9 cellular contexts compared by ENCODE assay signal in the genomic region with DNA sequence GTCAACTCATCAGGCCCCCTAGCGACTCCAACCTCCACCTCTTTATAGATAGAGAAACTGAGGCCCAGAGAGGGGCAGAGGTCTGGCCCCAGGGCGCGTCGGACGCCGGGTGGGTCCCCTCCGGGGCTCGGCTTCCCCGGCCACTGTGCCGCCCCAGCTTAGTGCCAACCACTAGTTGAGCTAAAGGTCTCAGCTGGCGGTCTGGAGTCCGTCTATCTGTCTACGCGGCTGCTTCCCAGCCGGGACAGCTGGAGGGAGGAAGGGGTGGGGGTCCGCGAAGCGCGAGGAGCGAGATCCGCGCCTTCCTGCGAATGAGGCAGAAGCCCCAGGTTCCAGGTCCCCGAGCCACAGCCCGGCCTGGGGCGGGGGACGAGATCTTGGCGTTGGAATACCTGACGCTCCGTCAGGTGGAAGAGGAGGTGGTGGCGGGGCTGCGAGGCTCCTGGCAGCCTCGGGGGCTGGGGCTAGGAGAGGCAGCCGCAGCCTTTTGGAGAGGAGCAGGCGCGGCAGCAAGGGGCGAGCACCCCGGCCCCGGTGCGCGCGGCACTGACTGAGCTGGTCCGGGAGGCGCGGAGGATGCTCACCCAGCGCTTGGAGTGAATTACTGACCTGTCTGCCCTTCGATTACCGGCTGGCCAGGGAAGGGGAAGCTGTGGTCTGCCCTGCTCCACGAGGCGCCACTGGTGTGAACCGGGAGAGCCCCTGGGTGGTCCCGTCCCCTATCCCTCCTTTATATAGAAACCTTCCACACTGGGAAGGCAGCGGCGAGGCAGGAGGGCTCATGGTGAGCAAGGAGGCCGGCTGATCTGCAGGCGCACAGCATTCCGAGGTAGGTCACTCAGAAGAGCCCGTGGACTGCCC. TPM values are rescaled to one million over a fixed set of nuclear protein-coding genes. Genes with fewer than 3 reads are reported as not detected.
DNase-seq lines count a peak whose midpoint lies in the region; ATAC-seq, FAIRE-seq and TF ChIP-seq lines count a peak whose summit lies in the region.
"Had no signal": no experiment of that assay in that cellular context is flagged by ENCODE, and none has a peak within 500 bp of the region (broad histone marks: within the 10 kb centered on the region; RNA-seq: fewer than 3 reads in every experiment).

No MANE protein-coding gene starts in this region.

- peaks cover 10% of the 10 kb centered on the region for H3K4me1 Mint-ChIP-seq in chondrocyte (ENCODE audit: low read depth)
- peaks cover 4% of the 10 kb centered on the region for H3K4me1 Mint-ChIP-seq in stimulated activated memory B cell treated with anti-CD40 and anti-IgM and Interleukin-4, amounts not matched to agents 10 μg/mL and 1 μg/mL and 100 μg/mL, for 72 hours

- H3K36me3 ChIP-seq in HAP-1 (replicated peaks), result no peaks in the 10 kb centered on the region

- FAIRE-seq in D721Med (lab: Jason Lieb, UNC), result no peak

- no peak overlapping the region for H3K27ac Mint-ChIP-seq in chondrocyte (ENCODE audit: unreplicated experiment)
- H3K27ac Mint-ChIP-seq in stimulated activated memory B cell treated with anti-CD40 and anti-IgM and Interleukin-4, amounts not matched to agents 10 μg/mL and 1 μg/mL and 100 μg/mL, for 72 hours, result no peak overlapping the region

- H3K4me1 ChIP-seq in HAP-1, result no peaks in the 10 kb centered on the region

- peak overlapping the region; percentile 27 for H3K4me3 ChIP-seq in HAP-1

- in situ Hi-C loops in HAP-1 (cut with MboI; ENCODE audit: low sequenced_read_pairs), result no loop called here
- in situ Hi-C loops in ACHN (cut with HindIII; ENCODE audit: low pct_ligation_motif_present, low pct_unique_long_range_greater_than_20kb, low sequenced_read_pairs), result no loop called here

- DNase-seq in HAP-1 (ENCODE audit: low spot score in 2 of 2), result no peak
- DNase-seq in chondrocyte (ENCODE audit: low spot score), result peak; percentile 83
- peak; percentile 66 for DNase-seq in left kidney (ENCODE audit: low read depth, low spot score)
- DNase-seq in ACHN, result no peak
- DNase-seq in dedifferentiated amniotic fluid mesenchymal stem cell (ENCODE audit: extremely low spot score), result no peak
- no peak for DNase-seq in D721Med (ENCODE audit: insufficient read length, low spot score)
- no peak for DNase-seq in cerebellar cortex (ENCODE audit: low spot score)

- no peaks in the 10 kb centered on the region for H3K9me3 Mint-ChIP-seq in chondrocyte (ENCODE audit: low read depth)
- no peaks in the 10 kb centered on the region for H3K9me3 Mint-ChIP-seq in stimulated activated memory B cell treated with anti-CD40 and anti-IgM and Interleukin-4, amounts not matched to agents 10 μg/mL and 1 μg/mL and 100 μg/mL, for 72 hours

- peaks cover 36% of the 10 kb centered on the region for H3K27me3 ChIP-seq in HAP-1 (ENCODE audit: low read depth)

- no peak for ATAC-seq in stimulated activated memory B cell treated with anti-CD40 and anti-IgM and Interleukin-4, amounts not matched to agents 10 μg/mL and 1 μg/mL and 100 μg/mL, for 72 hours

- no peaks in the 10 kb centered on the region for H3K9me3 ChIP-seq in HAP-1

- no peaks in the 10 kb centered on the region for H3K27me3 Mint-ChIP-seq in chondrocyte (ENCODE audit: low read depth)
- H3K27me3 Mint-ChIP-seq in stimulated activated memory B cell treated with anti-CD40 and anti-IgM and Interleukin-4, amounts not matched to agents 10 μg/mL and 1 μg/mL and 100 μg/mL, for 72 hours, result peaks cover 48% of the 10 kb centered on the region

- peak overlapping the region; percentile 76 for H3K4me3 Mint-ChIP-seq in chondrocyte (ENCODE audit: unreplicated experiment)
- peak overlapping the region; percentile 28 for H3K4me3 Mint-ChIP-seq in stimulated activated memory B cell treated with anti-CD40 and anti-IgM and Interleukin-4, amounts not matched to agents 10 μg/mL and 1 μg/mL and 100 μg/mL, for 72 hours

- peaks cover 1% of the 10 kb centered on the region for H3K36me3 Mint-ChIP-seq in chondrocyte (ENCODE audit: low read depth)
- no peaks in the 10 kb centered on the region for H3K36me3 Mint-ChIP-seq in stimulated activated memory B cell treated with anti-CD40 and anti-IgM and Interleukin-4, amounts not matched to agents 10 μg/mL and 1 μg/mL and 100 μg/mL, for 72 hours

- TF ChIP-seq CTCF in chondrocyte (IDR thresholded peaks at IDR 0.05) (peak; percentile 49), D721Med (IDR thresholded peaks at IDR 0.05; ENCODE audit: insufficient read depth, missing control alignments) (no peak)

RNA-seq across cellular contexts. Expression of a gene that starts 0.9 kb away (rescaled TPM):
- 4.1 to 9.3 TPM (median 9.2 TPM) in 3 replicates for total RNA-seq in chondrocyte
- total RNA-seq: T-helper 2 cell treated with Interferon-gamma antibody and Interleukin-4, amounts not matched to agents 100 ng/mL and 5 ng/mL, for 36 hours had no signal

Comparison
In these comparisons a context has a peak if more than half of its experiments do, and no peak if none do; other contexts are left out.
1. DNase-seq: peak in chondrocyte (single experiment) and left kidney (single experiment); none in HAP-1 (0 of 2), ACHN (single experiment), dedifferentiated amniotic fluid mesenchymal stem cell (single experiment), D721Med (single experiment) and cerebellar cortex (single experiment).